Comparison of ENCODE assay signal across 18 cellular contexts in the genomic region with DNA sequence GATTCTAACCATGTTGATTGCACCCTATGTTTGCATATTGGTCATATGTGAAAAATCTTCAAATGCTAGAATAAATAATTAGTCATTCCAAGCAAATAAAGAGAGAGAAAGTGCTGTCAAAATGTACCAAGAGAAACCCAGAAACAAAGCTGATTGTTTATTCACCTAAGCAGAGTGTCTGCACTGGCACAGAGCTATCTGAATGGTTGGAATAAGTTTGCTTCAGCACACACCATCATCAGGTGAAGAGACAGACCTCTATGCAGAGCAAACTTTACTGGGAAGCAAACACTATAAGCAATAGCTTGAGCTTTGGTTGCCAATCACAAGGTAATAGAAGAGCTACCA. TPM values are rescaled to one million over a fixed set of nuclear protein-coding genes. Genes with fewer than 3 reads are reported as not detected.
"Had no signal": no experiment of that assay in that cellular context is flagged by ENCODE, and none has a peak within 500 bp of the region (broad histone marks: within the 10 kb centered on the region; RNA-seq: fewer than 3 reads in every experiment).

No MANE protein-coding gene starts in this region.

- H3K9me3 ChIP-seq: adrenal gland, esophagus muscularis mucosa, tibial artery had no signal

- H3K27me3 Mint-ChIP-seq: memory B cell; stimulated activated memory B cell treated with anti-CD40 and anti-IgM and Interleukin-4, amounts not matched to agents 10 μg/mL and 1 μg/mL and 100 μg/mL, for 72 hours had no signal

- H3K4me1 Mint-ChIP-seq: immature natural killer cell; memory B cell; stimulated activated memory B cell treated with anti-CD40 and anti-IgM and Interleukin-4, amounts not matched to agents 10 μg/mL and 1 μg/mL and 100 μg/mL, for 72 hours had no signal

- H3K36me3 ChIP-seq: adrenal gland, esophagus muscularis mucosa, tibial artery had no signal

- H3K4me1 ChIP-seq: adrenal gland, tibial artery had no signal

- H3K9me3 Mint-ChIP-seq: activated T-helper 2 cell treated with anti-CD3 and anti-CD28 coated beads, Interferon-gamma antibody, Interleukin-2, Interleukin-4, amounts not matched to agents 10 μg/mL and 5 μg/mL and 100 μg/mL, durations not matched to agents 14 hours and 24 hours and 36 hours; memory B cell; nephron; stimulated activated memory B cell treated with anti-CD40 and anti-IgM and Interleukin-4, amounts not matched to agents 10 μg/mL and 1 μg/mL and 100 μg/mL, for 72 hours had no signal

- H3K36me3 Mint-ChIP-seq: immature natural killer cell; memory B cell; stimulated activated memory B cell treated with anti-CD40 and anti-IgM and Interleukin-4, amounts not matched to agents 10 μg/mL and 1 μg/mL and 100 μg/mL, for 72 hours had no signal

- H3K4me3 Mint-ChIP-seq: immature natural killer cell; memory B cell; nephron; stimulated activated memory B cell treated with anti-CD40 and anti-IgM and Interleukin-4, amounts not matched to agents 10 μg/mL and 1 μg/mL and 100 μg/mL, for 72 hours had no signal

- H3K4me3 ChIP-seq: adrenal gland, esophagus muscularis mucosa, skin epidermis, tibial artery had no signal

- H3K27me3 ChIP-seq: adrenal gland, tibial artery had no signal

- DNase-seq: activated CD4-positive, alpha-beta T cell treated with anti-CD3 and anti-CD28 coated beads, Interleukin-2, amount 50 U/mL, for 1 hour; activated naive CD4-positive, alpha-beta T cell treated with anti-CD3 and anti-CD28 coated beads, Interleukin-2, amount 50 U/mL, for 16 hours; activated T-cell treated with anti-CD3 and anti-CD28 coated beads for 4 hours; adrenal gland; dermis blood vessel endothelial cell; immature natural killer cell; retina; tibial artery had no signal

- H3K27ac ChIP-seq: adrenal gland, esophagus muscularis mucosa, skin epidermis, tibial artery had no signal

- ATAC-seq: stimulated activated memory B cell treated with anti-CD40 and anti-IgM and Interleukin-4, amounts not matched to agents 10 μg/mL and 1 μg/mL and 100 μg/mL, for 72 hours had no signal

- H3K27ac Mint-ChIP-seq: activated T-helper 2 cell treated with anti-CD3 and anti-CD28 coated beads, Interferon-gamma antibody, Interleukin-2, Interleukin-4, amounts not matched to agents 10 μg/mL and 5 μg/mL and 100 μg/mL, durations not matched to agents 14 hours and 24 hours and 36 hours; immature natural killer cell; memory B cell; stimulated activated memory B cell treated with anti-CD40 and anti-IgM and Interleukin-4, amounts not matched to agents 10 μg/mL and 1 μg/mL and 100 μg/mL, for 72 hours had no signal

RNA-seq across cellular contexts. Expression of gene DSG4, which starts 25.4 kb away (rescaled TPM):
- total RNA-seq: activated CD8-positive, alpha-beta memory T cell treated with anti-CD3 and anti-CD28 coated beads for 36 hours; activated T-helper 2 cell treated with anti-CD3 and anti-CD28 coated beads, Interferon-gamma antibody, Interleukin-2, Interleukin-4, amounts not matched to agents 10 μg/mL and 5 μg/mL and 100 μg/mL, durations not matched to agents 14 hours and 24 hours and 36 hours; adrenal gland; dermis blood vessel endothelial cell; esophagus muscularis mucosa; fibroblast of villous mesenchyme; osteocyte; T-helper 2 cell treated with Interferon-gamma antibody and Interleukin-4, amounts not matched to agents 100 ng/mL and 5 ng/mL, for 36 hours had no signal
- polyA plus RNA-seq: adrenal gland, immature natural killer cell had no signal

RNA-seq across cellular contexts. Expression of gene DSG3, which starts 45.5 kb away (rescaled TPM):
- total RNA-seq: activated CD8-positive, alpha-beta memory T cell treated with anti-CD3 and anti-CD28 coated beads for 36 hours; activated T-helper 2 cell treated with anti-CD3 and anti-CD28 coated beads, Interferon-gamma antibody, Interleukin-2, Interleukin-4, amounts not matched to agents 10 μg/mL and 5 μg/mL and 100 μg/mL, durations not matched to agents 14 hours and 24 hours and 36 hours; dermis blood vessel endothelial cell; osteocyte; T-helper 2 cell treated with Interferon-gamma antibody and Interleukin-4, amounts not matched to agents 100 ng/mL and 5 ng/mL, for 36 hours had no signal
- polyA plus RNA-seq: immature natural killer cell had no signal
